12 cellular contexts compared by ENCODE assay signal in genomic region chrX:71912156-71912555, GRCh38. TPM values are rescaled to one million over a fixed set of nuclear protein-coding genes. Genes with fewer than 3 reads are reported as not detected.
DNase-seq lines count a peak whose midpoint lies in the region; ATAC-seq and TF ChIP-seq lines count a peak whose summit lies in the region.
"Had no signal": no experiment of that assay in that cellular context is flagged by ENCODE, and none has a peak within 500 bp of the region (broad histone marks: within the 10 kb centered on the region; RNA-seq: fewer than 3 reads in every experiment).

No MANE protein-coding gene starts in this region.

- H3K9ac ChIP-seq in GM23248 (no peak overlapping the region), adipocyte (ENCODE audit: low read length) (peak overlapping the region; percentile 77)

- no peak for ATAC-seq in HG02763 (IDR thresholded peaks at IDR 0.05; ENCODE audit: unreplicated experiment)

- in situ Hi-C loops in GM23248 (cut with MboI), result no loop called here

- H3K36me3 ChIP-seq in GM23248 (ENCODE audit: low read depth) (no peaks in the 10 kb centered on the region), adipocyte (ENCODE audit: control insufficient read depth, insufficient read depth, low read length, severe bottlenecking) (no peaks in the 10 kb centered on the region)

- no peaks in the 10 kb centered on the region for H3K9me2 ChIP-seq in GM23248 (ENCODE audit: insufficient read depth)

- H3K27ac ChIP-seq in GM23248, result no peak overlapping the region

- H3K4me1 ChIP-seq in GM23248 (ENCODE audit: insufficient read depth), result no peaks in the 10 kb centered on the region
- H3K4me1 ChIP-seq in adipocyte (ENCODE audit: control insufficient read depth, insufficient read depth, low read length), result no peaks in the 10 kb centered on the region

- H3K4me3 ChIP-seq in GM23248 (peak overlapping the region; percentile 73), adipocyte (ENCODE audit: low read length) (peak overlapping the region; percentile 72), iPS-18c (ENCODE audit: insufficient read depth, low read depth, low read length) (peak overlapping the region; percentile 71), retinal pigment epithelial cell (ENCODE audit: low read length) (peak overlapping the region; percentile 41)

- DNase-seq in GM23248, result peak; percentile 8
- DNase-seq in adipocyte (ENCODE audit: low read depth), result no peak
- no peak for DNase-seq in retinal pigment epithelial cell (ENCODE audit: low read depth)
- no peak for DNase-seq in mucosa of gallbladder (ENCODE audit: low spot score)
- DNase-seq in inferior parietal cortex (ENCODE audit: extremely low spot score), result no peak
- DNase-seq in NCI-H2196 treated with DMSO at 0.1 percent for 48 hours (lab: John Stamatoyannopoulos, UW; ENCODE audit: unreplicated experiment), result no peak
- DNase-seq: NCI-H1105 treated with DMSO at 0.1 percent for 48 hours, NCI-H446 treated with DMSO at 0.1 percent for 48 hours, SHP77 treated with DMSO at 0.1 percent for 48 hours had no signal

- no peaks in the 10 kb centered on the region for H3F3A ChIP-seq in GM23248 (ENCODE audit: insufficient read depth)

- no peak overlapping the region for H3K4me2 ChIP-seq in GM23248 (ENCODE audit: unreplicated experiment)

- H3K9me3 ChIP-seq in GM23248 (ENCODE audit: low read depth) (no peaks in the 10 kb centered on the region), adipocyte (ENCODE audit: control insufficient read depth, low read length) (no peaks in the 10 kb centered on the region), iPS-18c (ENCODE audit: control insufficient read depth, insufficient read depth, low read length) (peaks cover 8% of the 10 kb centered on the region)

- peak overlapping the region; percentile 75; the same call in 1 of the 2 replicates for H2AFZ ChIP-seq in GM23248

- 61 to 65% methylated on average over 6 to 7 of the region's 7 CpGs for WGBS in GM23248 (ENCODE audit: low coverage in 1 of 2, low lambda C conversion rate in 2 of 2, missing lambda C conversion rate in 2 of 2), 2 experiments

- H3K79me2 ChIP-seq in GM23248 (ENCODE audit: insufficient read depth), result no peaks in the 10 kb centered on the region

- H4K20me1 ChIP-seq in GM23248 (ENCODE audit: insufficient read depth), result no peaks in the 10 kb centered on the region

- H3K27me3 ChIP-seq in GM23248 (replicated peaks; ENCODE audit: insufficient read depth) (no peaks in the 10 kb centered on the region), adipocyte (replicated peaks; ENCODE audit: control insufficient read depth, insufficient read depth, low read length) (peaks cover 11% of the 10 kb centered on the region)

- no peak for TF ChIP-seq CTCF in retinal pigment epithelial cell (conservative IDR thresholded peaks at IDR 0.05; ENCODE audit: low read depth, low read length)

RNA-seq across cellular contexts. Expression of gene NHSL2, which starts 1.5 kb away (rescaled TPM):
- total RNA-seq in GM23248 (2014; rRNA removed; shearing (Covaris generic)), result 3.2 and 4.7 TPM in 2 replicates
- polyA plus RNA-seq in GM23248 (2016; fragmentation: Nextera tagmentation; extraction: Ambion mirVana), result 5.3 and 6.5 TPM in 2 replicates
- 13.6 TPM for total RNA-seq in mucosa of gallbladder
- total RNA-seq: HT-29 had no signal
